ENCODE assay signal across 8 cellular contexts in genomic region chr12:122356192-122356635, GRCh38.
DNase-seq lines count a peak whose midpoint lies in the region; ATAC-seq and TF ChIP-seq lines count a peak whose summit lies in the region.

No MANE protein-coding gene starts in this region.

- no peaks in the 10 kb centered on the region for H3K4me1 ChIP-seq in mucosa of descending colon (ENCODE audit: low read depth)

- H3K4me1 Mint-ChIP-seq in effector memory CD8-positive, alpha-beta T cell (ENCODE audit: low read depth in 2 of 2), result peaks cover 4 to 8% of the 10 kb centered on the region in 2 donors

- H3K9me3 ChIP-seq in mucosa of descending colon, result no peaks in the 10 kb centered on the region

- peak; percentile 54 for TF ChIP-seq CTCF in mucosa of descending colon (IDR thresholded peaks at IDR 0.05)

- intact Hi-C loops in mucosa of descending colon (cut with DNase I, micrococcal nuclease), result no loop called here

- no peaks in the 10 kb centered on the region for H3K27me3 Mint-ChIP-seq in effector memory CD8-positive, alpha-beta T cell

- H3K4me3 ChIP-seq in H7 (ENCODE audit: insufficient read depth, low read depth, low read length), result no peak overlapping the region
- no peak overlapping the region for H3K4me3 ChIP-seq in mucosa of descending colon

- H3K36me3 Mint-ChIP-seq in effector memory CD8-positive, alpha-beta T cell (ENCODE audit: insufficient read depth), result peaks cover 53% of the 10 kb centered on the region

- ATAC-seq in effector memory CD8-positive, alpha-beta T cell (replicated peaks), result peak; percentile 69
- ATAC-seq in mucosa of descending colon, result peak; percentile 82
- no peak for ATAC-seq in HG02885 (IDR thresholded peaks at IDR 0.05; ENCODE audit: poor library complexity, unreplicated experiment)

- H3K4me3 Mint-ChIP-seq in effector memory CD8-positive, alpha-beta T cell, result no peak overlapping the region

- no peaks in the 10 kb centered on the region for H3K27me3 ChIP-seq in H7 (ENCODE audit: control insufficient read depth, insufficient read depth, low read length)

- peak; percentile 61 for DNase-seq in AG20443 (ENCODE audit: low spot score)
- DNase-seq in H7, result peak; percentile 74
- peak; percentile 40 for DNase-seq in NCI-H526 treated with DMSO at 0.1 percent for 48 hours (lab: John Stamatoyannopoulos, UW)
- peak; percentile 46 for DNase-seq in activated CD4-positive, alpha-beta T cell treated with anti-CD3 and anti-CD28 coated beads, Interleukin-2, amount 50 U/mL, for 1 hour
- DNase-seq in effector memory CD8-positive, alpha-beta T cell, result peak; percentile 38 to 55 (median 44)
- DNase-seq in mucosa of descending colon, result peak in 1 of 3 donors; percentile 73
- DNase-seq in stimulated activated naive CD4-positive, alpha-beta T cell (lab: John Stamatoyannopoulos, UW), result peak in 4 of 6 experiments; percentile 11 to 71 (median 42)

- H3K36me3 ChIP-seq in H7 (replicated peaks; ENCODE audit: control insufficient read depth, insufficient read depth, low read length), result no peaks in the 10 kb centered on the region; the same call in none of the 2 replicates
- no peaks in the 10 kb centered on the region for H3K36me3 ChIP-seq in mucosa of descending colon (ENCODE audit: low read depth)

- H3K9me3 Mint-ChIP-seq in effector memory CD8-positive, alpha-beta T cell, result no peaks in the 10 kb centered on the region

- no peak overlapping the region for H3K27ac Mint-ChIP-seq in effector memory CD8-positive, alpha-beta T cell
